ENCODE assay signal across 1 cellular context in genomic region chr7:38186593-38187314, GRCh38.
TF ChIP-seq lines count a peak whose summit lies in the region.

No MANE protein-coding gene starts in this region.

TF ChIP-seq in HEK293, 187 proteins besides CTCF, POLR2A, EP300 and RAD21 (continued from another document):
- peak; percentile 95 for TF ChIP-seq PRDM10 (tag by site-specific recombination; IDR thresholded peaks at IDR 0.05)
